14 cellular contexts compared by ENCODE assay signal in the genomic region with DNA sequence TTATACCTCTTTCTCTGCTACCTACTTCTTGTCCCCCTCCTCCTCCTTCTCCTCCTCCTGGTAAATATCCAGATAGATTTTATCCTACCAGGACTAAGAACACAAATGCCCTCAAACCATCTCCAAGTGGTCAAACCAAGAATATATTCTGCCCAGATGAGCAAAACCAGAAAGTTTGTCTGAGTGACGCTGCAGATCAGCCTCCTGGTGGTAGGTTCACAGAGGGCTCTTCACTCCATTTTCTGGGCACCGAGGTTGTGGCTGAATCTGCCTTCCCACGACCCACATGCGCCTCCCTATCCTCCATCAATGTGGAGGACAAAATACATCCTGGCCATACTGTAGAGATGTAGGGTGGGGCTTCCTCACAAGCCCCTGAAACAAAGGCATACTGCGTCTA.
"Had no signal": no experiment of that assay in that cellular context is flagged by ENCODE, and none has a peak within 500 bp of the region (broad histone marks: within the 10 kb centered on the region; RNA-seq: fewer than 3 reads in every experiment).

No MANE protein-coding gene starts in this region.

- H3K36me3 ChIP-seq: gastroesophageal sphincter, tibial nerve had no signal

- ATAC-seq: activated CD4-positive, alpha-beta T cell treated with anti-CD3 and anti-CD28 coated beads for 36 hours; activated CD8-positive, alpha-beta T cell treated with anti-CD3 and anti-CD28 coated beads for 36 hours; activated T-cell treated with anti-CD3 and anti-CD28 coated beads, Interleukin-2, amount 50 U/mL, for 72 hours; gastroesophageal sphincter; right cardiac atrium; stimulated activated effector memory CD8-positive, alpha-beta T cell treated with anti-CD3 and anti-CD28 coated beads, Interleukin-12 subunit alpha, Interleukin-12 subunit beta, amount 100 ng/mL, for 72 hours had no signal

- H3K4me2 ChIP-seq: hepatocyte had no signal

- H3K27me3 ChIP-seq: gastroesophageal sphincter, hepatocyte, tibial nerve had no signal

- H3K4me3 ChIP-seq: coronary artery, gastroesophageal sphincter, hepatocyte, tibial nerve had no signal

- H3K4me1 Mint-ChIP-seq: activated CD4-positive, alpha-beta T cell treated with anti-CD3 and anti-CD28 coated beads for 36 hours; activated naive CD8-positive, alpha-beta T cell treated with anti-CD3 and anti-CD28 coated beads, Interleukin-2, amount 10 ng/mL, durations not matched to agents 7 days and 5 days had no signal

- H3K27me3 Mint-ChIP-seq: activated naive CD8-positive, alpha-beta T cell treated with anti-CD3 and anti-CD28 coated beads, Interleukin-2, amount 10 ng/mL, durations not matched to agents 7 days and 5 days had no signal

- H3K4me1 ChIP-seq: gastroesophageal sphincter, tibial nerve had no signal

- H3K27ac ChIP-seq: coronary artery, gastroesophageal sphincter, hepatocyte, tibial nerve had no signal

- H3K79me2 ChIP-seq: hepatocyte had no signal

- H3K36me3 Mint-ChIP-seq: activated naive CD8-positive, alpha-beta T cell treated with anti-CD3 and anti-CD28 coated beads, Interleukin-2, amount 10 ng/mL, durations not matched to agents 7 days and 5 days; stimulated activated effector memory CD8-positive, alpha-beta T cell treated with anti-CD3 and anti-CD28 coated beads, Interleukin-12 subunit alpha, Interleukin-12 subunit beta, amount 100 ng/mL, for 72 hours had no signal

- H3K27ac Mint-ChIP-seq: activated CD4-positive, alpha-beta T cell treated with anti-CD3 and anti-CD28 coated beads for 36 hours; activated CD8-positive, alpha-beta T cell treated with anti-CD3 and anti-CD28 coated beads for 36 hours; activated naive CD8-positive, alpha-beta T cell treated with anti-CD3 and anti-CD28 coated beads, Interleukin-2, amount 10 ng/mL, durations not matched to agents 7 days and 5 days; activated T-cell treated with anti-CD3 and anti-CD28 coated beads, Interleukin-2, amount 50 U/mL, for 72 hours; stimulated activated effector memory CD8-positive, alpha-beta T cell treated with anti-CD3 and anti-CD28 coated beads, Interleukin-12 subunit alpha, Interleukin-12 subunit beta, amount 100 ng/mL, for 72 hours had no signal

- DNase-seq: activated CD4-positive, alpha-beta T cell treated with anti-CD3 and anti-CD28 coated beads for 36 hours; activated CD8-positive, alpha-beta memory T cell treated with anti-CD3 and anti-CD28 coated beads, Interleukin-2, amount 50 U/mL, for 4 hours; activated CD8-positive, alpha-beta T cell treated with anti-CD3 and anti-CD28 coated beads for 36 hours; activated naive CD8-positive, alpha-beta T cell treated with anti-CD3 and anti-CD28 coated beads, Interleukin-2, amount 10 ng/mL, durations not matched to agents 7 days and 5 days; activated T-cell treated with anti-CD3 and anti-CD28 coated beads, Interleukin-2, amount 50 U/mL, for 72 hours; aorta; effector CD4-positive, alpha-beta T cell; right cardiac atrium; SW 1271 had no signal

- H3K4me3 Mint-ChIP-seq: activated CD4-positive, alpha-beta T cell treated with anti-CD3 and anti-CD28 coated beads for 36 hours; activated CD8-positive, alpha-beta T cell treated with anti-CD3 and anti-CD28 coated beads for 36 hours; activated naive CD8-positive, alpha-beta T cell treated with anti-CD3 and anti-CD28 coated beads, Interleukin-2, amount 10 ng/mL, durations not matched to agents 7 days and 5 days; activated T-cell treated with anti-CD3 and anti-CD28 coated beads, Interleukin-2, amount 50 U/mL, for 72 hours; stimulated activated effector memory CD8-positive, alpha-beta T cell treated with anti-CD3 and anti-CD28 coated beads, Interleukin-12 subunit alpha, Interleukin-12 subunit beta, amount 100 ng/mL, for 72 hours had no signal

- H2AFZ ChIP-seq: hepatocyte had no signal
